30 cellular contexts compared by ENCODE assay signal in the genomic region with DNA sequence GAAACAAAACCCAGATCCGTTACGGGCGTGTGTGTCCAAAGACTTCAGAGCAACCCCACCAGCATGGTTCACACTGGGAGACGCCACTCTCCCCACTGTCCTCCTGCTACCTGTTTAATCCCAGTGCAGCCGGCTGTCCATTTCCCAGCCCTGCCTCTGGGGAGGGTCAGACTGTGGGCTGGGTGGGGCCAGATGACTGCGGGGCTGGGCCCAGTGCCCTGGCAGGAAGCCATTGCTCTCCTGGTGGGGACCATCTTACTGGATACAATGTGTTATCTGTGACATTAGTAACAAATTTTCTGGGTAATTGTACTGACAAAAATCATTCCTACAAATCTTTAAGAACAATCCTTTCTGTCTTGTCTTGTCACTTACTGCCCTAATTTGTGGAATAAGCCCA. TPM values are rescaled to one million over a fixed set of nuclear protein-coding genes. Genes with fewer than 3 reads are reported as not detected.
"Had no signal": no experiment of that assay in that cellular context is flagged by ENCODE, and none has a peak within 500 bp of the region (broad histone marks: within the 10 kb centered on the region; RNA-seq: fewer than 3 reads in every experiment).

No MANE protein-coding gene starts in this region.

- H3K27me3 Mint-ChIP-seq: activated naive CD8-positive, alpha-beta T cell; naive thymus-derived CD8-positive, alpha-beta T cell; stimulated activated naive CD8-positive, alpha-beta T cell treated with anti-CD3 and anti-CD28 coated beads, Interleukin-15, amount 100 ng/mL, for 72 hours had no signal

- H3K27me3 ChIP-seq: adrenal gland, ascending aorta, neural progenitor cell had no signal

- ATAC-seq: activated T-cell treated with anti-CD3 and anti-CD28 coated beads, Interleukin-2, amount 50 U/mL, for 4 hours; foreskin keratinocyte; naive thymus-derived CD8-positive, alpha-beta T cell; sciatic nerve; stimulated activated effector memory CD8-positive, alpha-beta T cell treated with anti-CD3 and anti-CD28 coated beads, Interleukin-12 subunit alpha, Interleukin-12 subunit beta, amount 100 ng/mL, for 72 hours; stimulated activated naive CD8-positive, alpha-beta T cell treated with anti-CD3 and anti-CD28 coated beads, Interleukin-15, amount 100 ng/mL, for 72 hours had no signal

- H3K36me3 Mint-ChIP-seq: activated naive CD8-positive, alpha-beta T cell; immature natural killer cell; naive thymus-derived CD8-positive, alpha-beta T cell; neural progenitor cell; stimulated activated effector memory CD8-positive, alpha-beta T cell treated with anti-CD3 and anti-CD28 coated beads, Interleukin-12 subunit alpha, Interleukin-12 subunit beta, amount 100 ng/mL, for 72 hours had no signal

- H3K9me3 ChIP-seq: adrenal gland, ascending aorta, left ventricle myocardium inferior, tibial nerve had no signal

- H3K9me3 Mint-ChIP-seq: activated T-cell treated with anti-CD3 and anti-CD28 coated beads, Interleukin-2, amount 50 U/mL, for 4 hours; activated T-helper 2 cell treated with anti-CD3 and anti-CD28 coated beads, Interferon-gamma antibody, Interleukin-2, Interleukin-4, amounts not matched to agents 10 μg/mL and 5 μg/mL and 100 μg/mL, durations not matched to agents 14 hours and 24 hours and 36 hours; immature natural killer cell; naive thymus-derived CD8-positive, alpha-beta T cell; neural progenitor cell; stimulated activated effector memory CD8-positive, alpha-beta T cell treated with anti-CD3 and anti-CD28 coated beads, Interleukin-12 subunit alpha, Interleukin-12 subunit beta, amount 100 ng/mL, for 72 hours; stimulated activated naive CD8-positive, alpha-beta T cell treated with anti-CD3 and anti-CD28 coated beads, Interleukin-15, amount 100 ng/mL, for 72 hours had no signal

- H3K4me2 ChIP-seq: neural progenitor cell had no signal

- H3K27ac Mint-ChIP-seq: activated naive CD8-positive, alpha-beta T cell; activated T-helper 2 cell treated with anti-CD3 and anti-CD28 coated beads, Interferon-gamma antibody, Interleukin-2, Interleukin-4, amounts not matched to agents 10 μg/mL and 5 μg/mL and 100 μg/mL, durations not matched to agents 14 hours and 24 hours and 36 hours; immature natural killer cell; neural progenitor cell; stimulated activated effector memory CD8-positive, alpha-beta T cell treated with anti-CD3 and anti-CD28 coated beads, Interleukin-12 subunit alpha, Interleukin-12 subunit beta, amount 100 ng/mL, for 72 hours; stimulated activated naive CD8-positive, alpha-beta T cell treated with anti-CD3 and anti-CD28 coated beads, Interleukin-15, amount 100 ng/mL, for 72 hours had no signal

- H3K27ac ChIP-seq: adrenal gland, ascending aorta, brain microvascular endothelial cell, foreskin keratinocyte, left ventricle myocardium inferior, neural progenitor cell, tibial nerve had no signal

- H3K4me3 ChIP-seq: adrenal gland, ascending aorta, left ventricle myocardium inferior, neural progenitor cell, tibial nerve had no signal

- H3K9ac ChIP-seq: neural progenitor cell had no signal

- H3K36me3 ChIP-seq: adrenal gland, ascending aorta, brain microvascular endothelial cell, left ventricle myocardium inferior, neural progenitor cell, tibial nerve had no signal

- DNase-seq: activated CD4-positive, alpha-beta T cell treated with anti-CD3 and anti-CD28 coated beads for 4 hours; activated CD4-positive, alpha-beta T cell treated with anti-CD3 and anti-CD28 coated beads, Interleukin-2, amount 50 U/mL, for 48 hours; activated CD4-positive, CD25-positive, alpha-beta regulatory T cell; activated CD8-positive, alpha-beta memory T cell treated with anti-CD3 and anti-CD28 coated beads, Interleukin-2, amount 50 U/mL, for 48 hours; activated naive CD4-positive, alpha-beta T cell; activated T-cell treated with anti-CD3 and anti-CD28 coated beads, Interleukin-2, amount 50 U/mL, for 4 hours; adrenal gland; brain microvascular endothelial cell; central memory CD4-positive, alpha-beta T cell; dermis blood vessel endothelial cell; effector CD8-positive, alpha-beta T cell; foreskin keratinocyte; immature natural killer cell; kidney glomerular epithelial cell; left ventricle myocardium inferior; naive thymus-derived CD8-positive, alpha-beta T cell; small intestine; stimulated activated CD4-positive, alpha-beta T cell treated with anti-CD3 and anti-CD28 coated beads, Interleukin-2, amount 100 ng/mL, for 24 hours; stimulated activated naive CD8-positive, alpha-beta T cell treated with anti-CD3 and anti-CD28 coated beads, Interleukin-15, amount 100 ng/mL, for 72 hours had no signal

- H3K4me3 Mint-ChIP-seq: activated naive CD8-positive, alpha-beta T cell; activated T-cell treated with anti-CD3 and anti-CD28 coated beads, Interleukin-2, amount 50 U/mL, for 4 hours; immature natural killer cell; naive thymus-derived CD8-positive, alpha-beta T cell; neural progenitor cell; stimulated activated effector memory CD8-positive, alpha-beta T cell treated with anti-CD3 and anti-CD28 coated beads, Interleukin-12 subunit alpha, Interleukin-12 subunit beta, amount 100 ng/mL, for 72 hours; stimulated activated naive CD8-positive, alpha-beta T cell treated with anti-CD3 and anti-CD28 coated beads, Interleukin-15, amount 100 ng/mL, for 72 hours had no signal

RNA-seq across cellular contexts. Expression of gene MYT1, which starts 53.3 kb away (rescaled TPM):
- total RNA-seq: activated CD8-positive, alpha-beta memory T cell treated with anti-CD3 and anti-CD28 coated beads for 36 hours; activated T-cell treated with anti-CD3 and anti-CD28 coated beads, Interleukin-2, amount 50 U/mL, for 4 hours; activated T-helper 2 cell treated with anti-CD3 and anti-CD28 coated beads, Interferon-gamma antibody, Interleukin-2, Interleukin-4, amounts not matched to agents 10 μg/mL and 5 μg/mL and 100 μg/mL, durations not matched to agents 14 hours and 24 hours and 36 hours; ascending aorta; dermis blood vessel endothelial cell; foreskin keratinocyte; glomerular endothelial cell; naive thymus-derived CD8-positive, alpha-beta T cell; omental fat pad; sciatic nerve; tibial nerve had no signal
- polyA plus RNA-seq: esophagus; immature natural killer cell; naive thymus-derived CD8-positive, alpha-beta T cell had no signal
